1 cellular context compared by ENCODE assay signal in the genomic region with DNA sequence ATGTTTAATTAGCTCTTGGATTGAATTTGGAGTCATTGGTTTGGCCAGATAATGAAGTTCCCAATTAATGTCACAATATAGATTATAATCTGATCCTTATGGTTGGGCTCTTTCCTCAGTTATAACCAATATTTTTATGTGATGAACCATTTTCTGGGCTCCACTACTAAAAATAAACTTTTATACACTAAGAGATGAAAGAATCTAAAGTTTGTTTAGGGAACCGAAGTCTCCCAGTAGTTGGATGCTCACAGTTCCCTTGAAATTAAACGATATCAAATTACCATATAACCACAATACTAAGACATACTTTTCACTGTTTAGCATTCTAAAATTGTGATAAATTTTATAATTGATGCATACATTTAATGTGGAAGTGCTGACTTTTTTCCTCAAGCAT.
TF ChIP-seq lines count a peak whose summit lies in the region.

No MANE protein-coding gene starts in this region.

TF ChIP-seq in K562, 482 proteins besides CTCF, POLR2A, EP300 and RAD21:
- TF ChIP-seq CHD7 (IDR thresholded peaks at IDR 0.05; ENCODE audit: low read depth, low read length), result no peak
- TF ChIP-seq ZNF583 (CRISPR knock-in tag; IDR thresholded peaks at IDR 0.05), result no peak
- no peak for TF ChIP-seq SNIP1 (IDR thresholded peaks at IDR 0.05; ENCODE audit: low read depth)
- no peak for TF ChIP-seq BRD4 (IDR thresholded peaks at IDR 0.05)
- TF ChIP-seq MCM2 (IDR thresholded peaks at IDR 0.05; ENCODE audit: low read depth), result no peak
- no peak for TF ChIP-seq ELF4 (CRISPR knock-in tag; IDR thresholded peaks at IDR 0.05)
- no peak for TF ChIP-seq NCOA6 (IDR thresholded peaks at IDR 0.05)
- TF ChIP-seq, protein P1, sequence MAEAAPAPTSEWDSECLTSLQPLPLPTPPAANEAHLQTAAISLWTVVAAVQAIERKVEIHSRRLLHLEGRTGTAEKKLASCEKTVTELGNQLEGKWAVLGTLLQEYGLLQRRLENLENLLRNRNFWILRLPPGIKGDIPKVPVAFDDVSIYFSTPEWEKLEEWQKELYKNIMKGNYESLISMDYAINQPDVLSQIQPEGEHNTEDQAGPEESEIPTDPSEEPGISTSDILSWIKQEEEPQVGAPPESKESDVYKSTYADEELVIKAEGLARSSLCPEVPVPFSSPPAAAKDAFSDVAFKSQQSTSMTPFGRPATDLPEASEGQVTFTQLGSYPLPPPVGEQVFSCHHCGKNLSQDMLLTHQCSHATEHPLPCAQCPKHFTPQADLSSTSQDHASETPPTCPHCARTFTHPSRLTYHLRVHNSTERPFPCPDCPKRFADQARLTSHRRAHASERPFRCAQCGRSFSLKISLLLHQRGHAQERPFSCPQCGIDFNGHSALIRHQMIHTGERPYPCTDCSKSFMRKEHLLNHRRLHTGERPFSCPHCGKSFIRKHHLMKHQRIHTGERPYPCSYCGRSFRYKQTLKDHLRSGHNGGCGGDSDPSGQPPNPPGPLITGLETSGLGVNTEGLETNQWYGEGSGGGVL (CRISPR knock-in tag; IDR thresholded peaks at IDR 0.05), result no peak
- no peak for TF ChIP-seq MEF2D (tag; conservative IDR thresholded peaks at IDR 0.05; ENCODE audit: low read depth)
- TF ChIP-seq KHSRP (IDR thresholded peaks at IDR 0.05), result no peak
- TF ChIP-seq HMGN3 (IDR thresholded peaks at IDR 0.05; ENCODE audit: borderline replicate concordance, extremely low read depth, insufficient read length, low read depth, low read length), result no peak
- no peak for TF ChIP-seq ZFPM2 (CRISPR knock-in tag; IDR thresholded peaks at IDR 0.05)
- TF ChIP-seq, protein P2, sequence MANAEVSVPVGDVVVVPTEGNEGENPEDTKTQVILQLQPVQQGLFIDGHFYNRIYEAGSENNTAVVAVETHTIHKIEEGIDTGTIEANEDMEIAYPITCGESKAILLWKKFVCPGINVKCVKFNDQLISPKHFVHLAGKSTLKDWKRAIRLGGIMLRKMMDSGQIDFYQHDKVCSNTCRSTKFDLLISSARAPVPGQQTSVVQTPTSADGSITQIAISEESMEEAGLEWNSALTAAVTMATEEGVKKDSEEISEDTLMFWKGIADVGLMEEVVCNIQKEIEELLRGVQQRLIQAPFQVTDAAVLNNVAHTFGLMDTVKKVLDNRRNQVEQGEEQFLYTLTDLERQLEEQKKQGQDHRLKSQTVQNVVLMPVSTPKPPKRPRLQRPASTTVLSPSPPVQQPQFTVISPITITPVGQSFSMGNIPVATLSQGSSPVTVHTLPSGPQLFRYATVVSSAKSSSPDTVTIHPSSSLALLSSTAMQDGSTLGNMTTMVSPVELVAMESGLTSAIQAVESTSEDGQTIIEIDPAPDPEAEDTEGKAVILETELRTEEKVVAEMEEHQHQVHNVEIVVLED (CRISPR knock-in tag; IDR thresholded peaks at IDR 0.05), result no peak
- no peak for TF ChIP-seq NR0B1 (IDR thresholded peaks at IDR 0.05; ENCODE audit: partially characterized antibody)
- TF ChIP-seq ARID1B (IDR thresholded peaks at IDR 0.05), result no peak
- TF ChIP-seq, protein P3, sequence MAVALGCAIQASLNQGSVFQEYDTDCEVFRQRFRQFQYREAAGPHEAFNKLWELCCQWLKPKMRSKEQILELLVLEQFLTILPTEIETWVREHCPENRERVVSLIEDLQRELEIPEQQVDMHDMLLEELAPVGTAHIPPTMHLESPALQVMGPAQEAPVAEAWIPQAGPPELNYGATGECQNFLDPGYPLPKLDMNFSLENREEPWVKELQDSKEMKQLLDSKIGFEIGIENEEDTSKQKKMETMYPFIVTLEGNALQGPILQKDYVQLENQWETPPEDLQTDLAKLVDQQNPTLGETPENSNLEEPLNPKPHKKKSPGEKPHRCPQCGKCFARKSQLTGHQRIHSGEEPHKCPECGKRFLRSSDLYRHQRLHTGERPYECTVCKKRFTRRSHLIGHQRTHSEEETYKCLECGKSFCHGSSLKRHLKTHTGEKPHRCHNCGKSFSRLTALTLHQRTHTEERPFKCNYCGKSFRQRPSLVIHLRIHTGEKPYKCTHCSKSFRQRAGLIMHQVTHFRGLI (CRISPR knock-in tag; IDR thresholded peaks at IDR 0.05), result no peak
- no peak for TF ChIP-seq KDM4B (IDR thresholded peaks at IDR 0.05; ENCODE audit: borderline replicate concordance in 2 of 2, low read depth in 1 of 2)
TF ChIP-seq in K562: peak in this region for 0.
